In the genomic region with DNA sequence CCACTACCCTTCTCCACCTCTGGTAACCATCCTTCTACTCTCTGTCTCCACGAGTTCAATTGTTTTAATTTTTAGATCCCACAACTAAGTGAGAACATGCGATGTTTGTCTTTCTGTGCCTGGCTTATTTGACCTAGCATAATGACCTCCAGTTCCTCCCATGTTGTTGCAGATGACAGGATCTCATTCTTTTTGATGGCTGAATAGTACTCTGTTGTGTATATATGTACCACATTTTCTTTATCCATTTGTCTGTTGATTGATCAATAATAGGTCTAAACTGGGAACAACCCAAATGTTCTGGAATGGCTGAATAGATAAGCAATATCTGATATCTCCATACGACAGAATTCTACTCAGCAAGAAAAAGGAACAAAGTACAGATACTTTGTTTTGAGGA, we compare ENCODE assay signal across 20 cellular contexts.
"Had no signal": no experiment of that assay in that cellular context is flagged by ENCODE, and none has a peak within 500 bp of the region (broad histone marks: within the 10 kb centered on the region; RNA-seq: fewer than 3 reads in every experiment).

No MANE protein-coding gene starts in this region.

- H3K27me3 ChIP-seq: gastrocnemius medialis, hepatocyte, ovary, right lobe of liver, suprapubic skin, thyroid gland, vagina had no signal

- H3K4me2 ChIP-seq: hepatocyte had no signal

- H3K27ac Mint-ChIP-seq: natural killer cell; stimulated activated naive B cell treated with anti-CD40 and anti-IgM and Interleukin-4, amounts not matched to agents 10 μg/mL and 1 μg/mL and 100 μg/mL, for 72 hours; stimulated activated naive CD8-positive, alpha-beta T cell treated with anti-CD3 and anti-CD28 coated beads, Interleukin-15, Interleukin-2, amounts not matched to agents 100 ng/mL and 50 ng/mL, for 24 hours had no signal

- H2AFZ ChIP-seq: hepatocyte had no signal

- ATAC-seq: gastrocnemius medialis; lower lobe of right lung; natural killer cell; right lobe of liver; stimulated activated naive B cell treated with anti-CD40 and anti-IgM and Interleukin-4, amounts not matched to agents 10 μg/mL and 1 μg/mL and 100 μg/mL, for 72 hours had no signal

- DNase-seq: cortex of kidney; effector CD4-positive, alpha-beta T cell; gastrocnemius medialis; kidney; lower lobe of right lung; natural killer cell; psoas muscle; retina; right lobe of liver; small intestine; stimulated activated CD4-positive, alpha-beta T cell treated with anti-CD3 and anti-CD28 coated beads, Interleukin-15, amount 100 ng/mL, for 24 hours; stimulated activated CD4-positive, alpha-beta T cell treated with anti-CD3 and anti-CD28 coated beads, Interleukin-2, amount 100 ng/mL, for 48 hours; stimulated activated naive B cell treated with anti-CD40 and anti-IgM and Interleukin-4, amounts not matched to agents 10 μg/mL and 1 μg/mL and 100 μg/mL, for 72 hours; thyroid gland; trophoblast cell had no signal

- H3K4me3 Mint-ChIP-seq: natural killer cell; stimulated activated naive B cell treated with anti-CD40 and anti-IgM and Interleukin-4, amounts not matched to agents 10 μg/mL and 1 μg/mL and 100 μg/mL, for 72 hours; stimulated activated naive CD8-positive, alpha-beta T cell treated with anti-CD3 and anti-CD28 coated beads, Interleukin-15, Interleukin-2, amounts not matched to agents 100 ng/mL and 50 ng/mL, for 24 hours had no signal

- H3K79me2 ChIP-seq: hepatocyte had no signal

- H3K9me3 ChIP-seq: gastrocnemius medialis, lower lobe of right lung, ovary, right lobe of liver, suprapubic skin, thyroid gland, vagina had no signal

- H3K4me3 ChIP-seq: gastrocnemius medialis, hepatocyte, lower lobe of right lung, ovary, psoas muscle, right lobe of liver, suprapubic skin, thyroid gland, vagina had no signal

- H3K27ac ChIP-seq: gastrocnemius medialis, hepatocyte, lower lobe of right lung, ovary, psoas muscle, right lobe of liver, suprapubic skin, thyroid gland, vagina had no signal

- H3K27me3 Mint-ChIP-seq: stimulated activated naive CD8-positive, alpha-beta T cell treated with anti-CD3 and anti-CD28 coated beads, Interleukin-15, Interleukin-2, amounts not matched to agents 100 ng/mL and 50 ng/mL, for 24 hours had no signal

- H3K4me1 ChIP-seq: gastrocnemius medialis, lower lobe of right lung, psoas muscle, right lobe of liver, suprapubic skin, thyroid gland, vagina had no signal

- H3K36me3 Mint-ChIP-seq: natural killer cell had no signal

- H3K36me3 ChIP-seq: gastrocnemius medialis, lower lobe of right lung, ovary, right lobe of liver, suprapubic skin, thyroid gland, vagina had no signal

- FAIRE-seq: kidney, small intestine had no signal

- H3K4me1 Mint-ChIP-seq: natural killer cell; stimulated activated naive B cell treated with anti-CD40 and anti-IgM and Interleukin-4, amounts not matched to agents 10 μg/mL and 1 μg/mL and 100 μg/mL, for 72 hours had no signal
